In genomic region chr1:114248162-114248561, GRCh38 we compare ENCODE assay signal across 29 cellular contexts.
"Had no signal": no experiment of that assay in that cellular context is flagged by ENCODE, and none has a peak within 500 bp of the region (broad histone marks: within the 10 kb centered on the region; RNA-seq: fewer than 3 reads in every experiment).

No MANE protein-coding gene starts in this region.

- H3K27ac Mint-ChIP-seq: natural killer cell; nephron; neural progenitor cell; progenitor cell of endocrine pancreas; stimulated activated effector memory CD8-positive, alpha-beta T cell treated with anti-CD3 and anti-CD28 coated beads, Interleukin-12 subunit alpha, Interleukin-12 subunit beta, amount 100 ng/mL, for 72 hours; stimulated activated naive B cell treated with anti-CD40 and anti-IgM and Interleukin-4, amounts not matched to agents 10 μg/mL and 1 μg/mL and 100 μg/mL, for 72 hours; stimulated activated naive CD8-positive, alpha-beta T cell treated with anti-CD3 and anti-CD28 coated beads, Interleukin-15, Interleukin-2, amounts not matched to agents 100 ng/mL and 50 ng/mL, for 24 hours had no signal

- H3K27me3 ChIP-seq: neural progenitor cell, ovary, right lobe of liver, sigmoid colon, stomach, thyroid gland, tibial nerve, upper lobe of left lung, vagina had no signal

- H3K9ac ChIP-seq: neural progenitor cell, parathyroid adenoma had no signal

- H3K4me3 Mint-ChIP-seq: natural killer cell; nephron; neural progenitor cell; stimulated activated effector memory CD8-positive, alpha-beta T cell treated with anti-CD3 and anti-CD28 coated beads, Interleukin-12 subunit alpha, Interleukin-12 subunit beta, amount 100 ng/mL, for 72 hours; stimulated activated naive B cell treated with anti-CD40 and anti-IgM and Interleukin-4, amounts not matched to agents 10 μg/mL and 1 μg/mL and 100 μg/mL, for 72 hours; stimulated activated naive CD8-positive, alpha-beta T cell treated with anti-CD3 and anti-CD28 coated beads, Interleukin-15, Interleukin-2, amounts not matched to agents 100 ng/mL and 50 ng/mL, for 24 hours had no signal

- H3K27ac ChIP-seq: neural progenitor cell, ovary, parathyroid adenoma, psoas muscle, right lobe of liver, sigmoid colon, stomach, thoracic aorta, thyroid gland, tibial nerve, upper lobe of left lung, vagina had no signal

- DNase-seq: natural killer cell; occipital lobe; ovary; posterior cingulate gyrus; psoas muscle; right cardiac atrium; right lobe of liver; sigmoid colon; small intestine; stimulated activated CD4-positive, alpha-beta T cell treated with anti-CD3 and anti-CD28 coated beads, Interleukin-15, amount 100 ng/mL, for 24 hours; stimulated activated CD4-positive, alpha-beta T cell treated with anti-CD3 and anti-CD28 coated beads, Interleukin-2, amount 100 ng/mL, for 24 hours; stimulated activated CD4-positive, alpha-beta T cell treated with anti-CD3 and anti-CD28 coated beads, Interleukin-2, amount 100 ng/mL, for 48 hours; stimulated activated CD4-positive, alpha-beta T cell treated with anti-CD3 and anti-CD28 coated beads, Interleukin-4, amount 100 ng/mL, for 24 hours; stimulated activated naive B cell treated with anti-CD40 and anti-IgM and Interleukin-4, amounts not matched to agents 10 μg/mL and 1 μg/mL and 100 μg/mL, for 72 hours; stimulated activated naive CD4-positive, alpha-beta T cell treated with Interleukin-2 at 50 U/mL for 16 hours; stomach; thyroid gland; trophoblast cell; upper lobe of left lung had no signal

- H3K27me3 Mint-ChIP-seq: stimulated activated naive CD8-positive, alpha-beta T cell treated with anti-CD3 and anti-CD28 coated beads, Interleukin-15, Interleukin-2, amounts not matched to agents 100 ng/mL and 50 ng/mL, for 24 hours had no signal

- H3K36me3 Mint-ChIP-seq: neural progenitor cell; stimulated activated effector memory CD8-positive, alpha-beta T cell treated with anti-CD3 and anti-CD28 coated beads, Interleukin-12 subunit alpha, Interleukin-12 subunit beta, amount 100 ng/mL, for 72 hours; stimulated activated naive B cell treated with anti-CD40 and anti-IgM and Interleukin-4, amounts not matched to agents 10 μg/mL and 1 μg/mL and 100 μg/mL, for 72 hours had no signal

- ATAC-seq: natural killer cell; psoas muscle; right cardiac atrium; right lobe of liver; stimulated activated effector memory CD8-positive, alpha-beta T cell treated with anti-CD3 and anti-CD28 coated beads, Interleukin-12 subunit alpha, Interleukin-12 subunit beta, amount 100 ng/mL, for 72 hours; stimulated activated naive B cell treated with anti-CD40 and anti-IgM and Interleukin-4, amounts not matched to agents 10 μg/mL and 1 μg/mL and 100 μg/mL, for 72 hours had no signal

- H3K4me1 Mint-ChIP-seq: nephron; stimulated activated effector memory CD8-positive, alpha-beta T cell treated with anti-CD3 and anti-CD28 coated beads, Interleukin-12 subunit alpha, Interleukin-12 subunit beta, amount 100 ng/mL, for 72 hours; stimulated activated naive B cell treated with anti-CD40 and anti-IgM and Interleukin-4, amounts not matched to agents 10 μg/mL and 1 μg/mL and 100 μg/mL, for 72 hours had no signal

- H3K9me3 ChIP-seq: ovary, psoas muscle, right lobe of liver, sigmoid colon, stomach, thoracic aorta, thyroid gland, tibial nerve, upper lobe of left lung, vagina had no signal

- H2AFZ ChIP-seq: neural progenitor cell, parathyroid adenoma had no signal

- H3K4me2 ChIP-seq: neural progenitor cell had no signal

- H3K4me3 ChIP-seq: neural progenitor cell, ovary, psoas muscle, right lobe of liver, sigmoid colon, stomach, thoracic aorta, thyroid gland, tibial nerve, upper lobe of left lung, vagina had no signal

- H3K36me3 ChIP-seq: neural progenitor cell, ovary, right lobe of liver, sigmoid colon, stomach, thoracic aorta, thyroid gland, tibial nerve, upper lobe of left lung, vagina had no signal

- H3K79me2 ChIP-seq: parathyroid adenoma had no signal

- H3K4me1 ChIP-seq: parathyroid adenoma, psoas muscle, right lobe of liver, sigmoid colon, stomach, thyroid gland, tibial nerve, upper lobe of left lung, vagina had no signal

- FAIRE-seq: small intestine, urothelium cell line had no signal
